In genomic region chr20:45436732-45437485, GRCh38 we compare ENCODE assay signal across 7 cellular contexts. TPM values are rescaled to one million over a fixed set of nuclear protein-coding genes. Genes with fewer than 3 reads are reported as not detected.
DNase-seq lines count a peak whose midpoint lies in the region; ATAC-seq and TF ChIP-seq lines count a peak whose summit lies in the region.

No MANE protein-coding gene starts in this region.

- no peaks in the 10 kb centered on the region for H3K9me3 Mint-ChIP-seq in chondrocyte (ENCODE audit: low read depth)

- peak overlapping the region; percentile 86 for H3K27ac Mint-ChIP-seq in chondrocyte (ENCODE audit: unreplicated experiment)

- TF ChIP-seq CTCF in chondrocyte (IDR thresholded peaks at IDR 0.05) = peak; percentile 99

- H3K27me3 Mint-ChIP-seq in chondrocyte (ENCODE audit: low read depth) = peaks cover 1% of the 10 kb centered on the region

- peak; percentile 86 for DNase-seq in NCI-H2196 (lab: John Stamatoyannopoulos, UW; ENCODE audit: unreplicated experiment)
- DNase-seq in activated CD4-positive, alpha-beta T cell treated with anti-CD3 and anti-CD28 coated beads for 24 hours (ENCODE audit: low read depth in 2 of 2) = peak; percentile 84 to 86
- no peak for DNase-seq in chondrocyte (ENCODE audit: low spot score)
- peak; percentile 86 for DNase-seq in kidney tubule cell (ENCODE audit: low spot score)
- DNase-seq in stimulated activated CD4-positive, alpha-beta T cell treated with anti-CD3 and anti-CD28 coated beads, Interleukin-15, amount 100 ng/mL, for 48 hours (ENCODE audit: low read depth in 2 of 2) = peak; percentile 70 to 81

- peaks cover 4% of the 10 kb centered on the region for H3K4me1 Mint-ChIP-seq in chondrocyte (ENCODE audit: low read depth)

- no peaks in the 10 kb centered on the region for H3K36me3 Mint-ChIP-seq in chondrocyte (ENCODE audit: low read depth)

- H3K4me3 Mint-ChIP-seq in chondrocyte (ENCODE audit: unreplicated experiment) = peak overlapping the region; percentile 84

- peak; percentile 78 for ATAC-seq in GM18498 (IDR thresholded peaks at IDR 0.05; ENCODE audit: unreplicated experiment)
- ATAC-seq in HG03097 (IDR thresholded peaks at IDR 0.05; ENCODE audit: low FRiP score, unreplicated experiment) = peak; percentile 76

RNA-seq across cellular contexts. Expression of gene PIGT, which starts 21.0 kb away (rescaled TPM):
- 100.0 to 116 TPM (median 105 TPM) in 3 replicates for total RNA-seq in chondrocyte

RNA-seq across cellular contexts. Expression of gene DBNDD2, which starts 28.8 kb away (rescaled TPM):
- 11.3 to 47.0 TPM (median 46.6 TPM) in 3 replicates for total RNA-seq in chondrocyte

RNA-seq across cellular contexts. Expression of gene WFDC2, which starts 32.6 kb away (rescaled TPM):
- total RNA-seq in chondrocyte = not detected in 3 replicates

RNA-seq across cellular contexts. Expression of gene TP53TG5, which starts 58.8 kb away (rescaled TPM):
- not detected in 3 replicates for total RNA-seq in chondrocyte
